1 cellular context compared by ENCODE assay signal in genomic region chr5:151094861-151095260, GRCh38.
TF ChIP-seq lines count a peak whose summit lies in the region.

No MANE protein-coding gene starts in this region.

TF ChIP-seq in HepG2, 621 proteins besides CTCF, POLR2A, EP300 and RAD21 (continued from another document):
- TF ChIP-seq, protein P1, sequence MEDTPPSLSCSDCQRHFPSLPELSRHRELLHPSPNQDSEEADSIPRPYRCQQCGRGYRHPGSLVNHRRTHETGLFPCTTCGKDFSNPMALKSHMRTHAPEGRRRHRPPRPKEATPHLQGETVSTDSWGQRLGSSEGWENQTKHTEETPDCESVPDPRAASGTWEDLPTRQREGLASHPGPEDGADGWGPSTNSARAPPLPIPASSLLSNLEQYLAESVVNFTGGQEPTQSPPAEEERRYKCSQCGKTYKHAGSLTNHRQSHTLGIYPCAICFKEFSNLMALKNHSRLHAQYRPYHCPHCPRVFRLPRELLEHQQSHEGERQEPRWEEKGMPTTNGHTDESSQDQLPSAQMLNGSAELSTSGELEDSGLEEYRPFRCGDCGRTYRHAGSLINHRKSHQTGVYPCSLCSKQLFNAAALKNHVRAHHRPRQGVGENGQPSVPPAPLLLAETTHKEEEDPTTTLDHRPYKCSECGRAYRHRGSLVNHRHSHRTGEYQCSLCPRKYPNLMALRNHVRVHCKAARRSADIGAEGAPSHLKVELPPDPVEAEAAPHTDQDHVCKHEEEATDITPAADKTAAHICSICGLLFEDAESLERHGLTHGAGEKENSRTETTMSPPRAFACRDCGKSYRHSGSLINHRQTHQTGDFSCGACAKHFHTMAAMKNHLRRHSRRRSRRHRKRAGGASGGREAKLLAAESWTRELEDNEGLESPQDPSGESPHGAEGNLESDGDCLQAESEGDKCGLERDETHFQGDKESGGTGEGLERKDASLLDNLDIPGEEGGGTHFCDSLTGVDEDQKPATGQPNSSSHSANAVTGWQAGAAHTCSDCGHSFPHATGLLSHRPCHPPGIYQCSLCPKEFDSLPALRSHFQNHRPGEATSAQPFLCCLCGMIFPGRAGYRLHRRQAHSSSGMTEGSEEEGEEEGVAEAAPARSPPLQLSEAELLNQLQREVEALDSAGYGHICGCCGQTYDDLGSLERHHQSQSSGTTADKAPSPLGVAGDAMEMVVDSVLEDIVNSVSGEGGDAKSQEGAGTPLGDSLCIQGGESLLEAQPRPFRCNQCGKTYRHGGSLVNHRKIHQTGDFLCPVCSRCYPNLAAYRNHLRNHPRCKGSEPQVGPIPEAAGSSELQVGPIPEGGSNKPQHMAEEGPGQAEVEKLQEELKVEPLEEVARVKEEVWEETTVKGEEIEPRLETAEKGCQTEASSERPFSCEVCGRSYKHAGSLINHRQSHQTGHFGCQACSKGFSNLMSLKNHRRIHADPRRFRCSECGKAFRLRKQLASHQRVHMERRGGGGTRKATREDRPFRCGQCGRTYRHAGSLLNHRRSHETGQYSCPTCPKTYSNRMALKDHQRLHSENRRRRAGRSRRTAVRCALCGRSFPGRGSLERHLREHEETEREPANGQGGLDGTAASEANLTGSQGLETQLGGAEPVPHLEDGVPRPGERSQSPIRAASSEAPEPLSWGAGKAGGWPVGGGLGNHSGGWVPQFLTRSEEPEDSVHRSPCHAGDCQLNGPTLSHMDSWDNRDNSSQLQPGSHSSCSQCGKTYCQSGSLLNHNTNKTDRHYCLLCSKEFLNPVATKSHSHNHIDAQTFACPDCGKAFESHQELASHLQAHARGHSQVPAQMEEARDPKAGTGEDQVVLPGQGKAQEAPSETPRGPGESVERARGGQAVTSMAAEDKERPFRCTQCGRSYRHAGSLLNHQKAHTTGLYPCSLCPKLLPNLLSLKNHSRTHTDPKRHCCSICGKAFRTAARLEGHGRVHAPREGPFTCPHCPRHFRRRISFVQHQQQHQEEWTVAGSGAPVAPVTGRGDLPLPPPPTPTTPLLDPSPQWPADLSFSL (CRISPR knock-in tag; IDR thresholded peaks at IDR 0.05): peak; percentile 49; the same call in 1 of the 2 replicates
